ENCODE assay signal across 17 cellular contexts in genomic region chr1:172708452-172708851, GRCh38. TPM values are rescaled to one million over a fixed set of nuclear protein-coding genes. Genes with fewer than 3 reads are reported as not detected.
DNase-seq lines count a peak whose midpoint lies in the region; ATAC-seq lines count a peak whose summit lies in the region.
"Had no signal": no experiment of that assay in that cellular context is flagged by ENCODE, and none has a peak within 500 bp of the region (broad histone marks: within the 10 kb centered on the region; RNA-seq: fewer than 3 reads in every experiment).

No MANE protein-coding gene starts in this region.

- H3K9me3 Mint-ChIP-seq in CD4-positive, alpha-beta memory T cell: no peaks in the 10 kb centered on the region
- H3K9me3 Mint-ChIP-seq in activated CD4-positive, alpha-beta memory T cell treated with anti-CD3 and anti-CD28 coated beads, Interleukin-2, amount 10 ng/mL, durations not matched to agents 7 days and 5 days: no peaks in the 10 kb centered on the region
- H3K9me3 Mint-ChIP-seq: H9 had no signal

- CTCF ChIA-PET in CD4-positive, alpha-beta memory T cell (lab: Charles Lee; ENCODE audit: partially characterized antibody): interaction anchor here (0.9 to 2.3 kb wide), 6 partner anchors 10 to 99 kb away, joined by 3 to 34 read pairs (median 6); no protein-coding TSS in a partner anchor
- CTCF ChIA-PET in activated CD4-positive, alpha-beta memory T cell treated with anti-CD3 and anti-CD28 coated beads, Interleukin-2, amount 10 ng/mL, durations not matched to agents 7 days and 5 days (lab: Charles Lee): interaction anchor here (1.3 to 2.2 kb wide), 4 partner anchors 9 to 99 kb away, joined by 5 to 8 read pairs (median 6); no protein-coding TSS in a partner anchor

- H2BK120ac ChIP-seq in trophoblast cell (ENCODE audit: insufficient read depth, low read length, poor library complexity): no peak overlapping the region

- H3K79me2 ChIP-seq in trophoblast cell (ENCODE audit: control insufficient read depth, insufficient read depth, low read length, poor library complexity): no peaks in the 10 kb centered on the region

- H3K36me3 Mint-ChIP-seq in CD4-positive, alpha-beta memory T cell: no peaks in the 10 kb centered on the region
- H3K36me3 Mint-ChIP-seq in activated CD4-positive, alpha-beta memory T cell treated with anti-CD3 and anti-CD28 coated beads, Interleukin-2, amount 10 ng/mL, durations not matched to agents 7 days and 5 days (ENCODE audit: low read depth): no peaks in the 10 kb centered on the region

- peak; percentile 51 to 78 (median 61) for DNase-seq in CD4-positive, alpha-beta memory T cell
- DNase-seq in activated CD4-positive, alpha-beta memory T cell treated with anti-CD3 and anti-CD28 coated beads, Interleukin-2, amount 10 ng/mL, durations not matched to agents 7 days and 5 days: peak; percentile 30
- peak; percentile 33 for DNase-seq in effector CD4-positive, alpha-beta T cell
- DNase-seq in RKO (ENCODE audit: low spot score): no peak
- DNase-seq in trophoblast cell: no peak
- no peak for DNase-seq in amniotic stem cell (lab: John Stamatoyannopoulos, UW)
- DNase-seq: H9, MM.1S, PC-9, retina, SW 1271 had no signal

- H3K27me3 ChIP-seq in CD4-positive, alpha-beta memory T cell (ENCODE audit: insufficient read depth, low read length): no peaks in the 10 kb centered on the region
- H3K27me3 ChIP-seq in trophoblast cell (ENCODE audit: insufficient read depth, low read length): no peaks in the 10 kb centered on the region

- no peak overlapping the region for H3K14ac ChIP-seq in trophoblast cell (ENCODE audit: low read length)

- no peaks in the 10 kb centered on the region for H3K36me3 ChIP-seq in CD4-positive, alpha-beta memory T cell (ENCODE audit: insufficient read depth, low read length)
- H3K36me3 ChIP-seq in KOPT-K1 (ENCODE audit: insufficient read depth, low read length) (no peaks in the 10 kb centered on the region), trophoblast cell (ENCODE audit: control insufficient read depth in 1 of 2, insufficient read depth in 2 of 2, low read length in 2 of 2) (no peaks in the 10 kb centered on the region)

- no peak overlapping the region for H2AK5ac ChIP-seq in trophoblast cell (ENCODE audit: low read length)

- H3K9me3 ChIP-seq in CD4-positive, alpha-beta memory T cell (ENCODE audit: control insufficient read depth in 1 of 2, low read length in 2 of 2): no peaks in the 10 kb centered on the region
- H3K9me3 ChIP-seq in KOPT-K1 (ENCODE audit: insufficient read depth, low read length, poor library complexity, severe bottlenecking): no peaks in the 10 kb centered on the region
- H3K9me3 ChIP-seq in trophoblast cell (ENCODE audit: insufficient read depth, low read depth, low read length): no peaks in the 10 kb centered on the region

- no peak overlapping the region for H2BK5ac ChIP-seq in trophoblast cell (ENCODE audit: low read depth, low read length, poor library complexity)

- H3K4me2 ChIP-seq in trophoblast cell (ENCODE audit: low read length): no peak overlapping the region
- H3K4me2 ChIP-seq: PC-9 had no signal

- H3K79me1 ChIP-seq in trophoblast cell (ENCODE audit: low read length): no peaks in the 10 kb centered on the region

- H3K27me3 Mint-ChIP-seq in CD4-positive, alpha-beta memory T cell: no peaks in the 10 kb centered on the region
- H3K27me3 Mint-ChIP-seq in activated CD4-positive, alpha-beta memory T cell treated with anti-CD3 and anti-CD28 coated beads, Interleukin-2, amount 10 ng/mL, durations not matched to agents 7 days and 5 days: peaks cover 20% of the 10 kb centered on the region

- no peak overlapping the region for H2AFZ ChIP-seq in trophoblast cell (ENCODE audit: insufficient read depth, low read length, poor library complexity)
- H2AFZ ChIP-seq: PC-9 had no signal

- ATAC-seq in GM19324 (IDR thresholded peaks at IDR 0.05; ENCODE audit: low FRiP score, unreplicated experiment): no peak

- POLR2A ChIA-PET in CD4-positive, alpha-beta memory T cell (lab: Charles Lee; ENCODE audit: partially characterized antibody): interaction anchor here (0.7 to 1.9 kb wide), 15 partner anchors 9 to 1160 kb away, joined by 3 to 13 read pairs (median 5); partner anchors contain the start of genes FASLG, SUCO and ZBTB37
- POLR2A ChIA-PET in activated CD4-positive, alpha-beta memory T cell treated with anti-CD3 and anti-CD28 coated beads, Interleukin-2, amount 10 ng/mL, durations not matched to agents 7 days and 5 days (lab: Charles Lee): interaction anchor here (0.8 to 1.5 kb wide), 6 partner anchors 9 to 69 kb away, joined by 3 to 9 read pairs (median 4); no protein-coding TSS in a partner anchor

- no peak overlapping the region for H4K91ac ChIP-seq in trophoblast cell (ENCODE audit: low read depth, low read length)

- no peak overlapping the region for H2BK12ac ChIP-seq in trophoblast cell (ENCODE audit: low read length)

- H4K8ac ChIP-seq in trophoblast cell (ENCODE audit: low read depth, low read length): no peak overlapping the region

- H3K4me1 ChIP-seq in CD4-positive, alpha-beta memory T cell (ENCODE audit: insufficient read depth, low read length): peaks cover 58% of the 10 kb centered on the region
- H3K4me1 ChIP-seq in trophoblast cell (ENCODE audit: control insufficient read depth in 1 of 2, insufficient read depth in 2 of 2, low read length in 2 of 2): no peaks in the 10 kb centered on the region

- H3K23ac ChIP-seq in trophoblast cell (ENCODE audit: low read length): no peak overlapping the region

- peak overlapping the region; percentile 16 to 84 (median 68) for H3K27ac Mint-ChIP-seq in CD4-positive, alpha-beta memory T cell
- no peak overlapping the region for H3K27ac Mint-ChIP-seq in activated CD4-positive, alpha-beta memory T cell treated with anti-CD3 and anti-CD28 coated beads, Interleukin-2, amount 10 ng/mL, durations not matched to agents 7 days and 5 days
- H3K27ac Mint-ChIP-seq: H9 had no signal

- H3K18ac ChIP-seq in trophoblast cell (ENCODE audit: low read length): no peak overlapping the region

- peak overlapping the region in 1 of 2 donors; percentile 0 for H3K4me3 ChIP-seq in CD4-positive, alpha-beta memory T cell (ENCODE audit: low read length in 2 of 2)
- no peak overlapping the region for H3K4me3 ChIP-seq in trophoblast cell (ENCODE audit: low read depth, low read length)
- H3K4me3 ChIP-seq: PC-9 had no signal

- no peak overlapping the region for H3K4ac ChIP-seq in trophoblast cell (ENCODE audit: low read depth, low read length)

- H3K9ac ChIP-seq in trophoblast cell (ENCODE audit: low read length): no peak overlapping the region

- intact Hi-C loops in CD4-positive, alpha-beta memory T cell (cut with micrococcal nuclease): loop anchor here (1.0 to 2.0 kb wide), 2 partner anchors 38 to 70 kb away; no protein-coding TSS in a partner anchor

- no CpG with 5 or more reads among the region's 2 CpGs for WGBS in trophoblast cell (ENCODE audit: extremely low coverage, insufficient coverage, insufficient read length)

- H3K4me1 Mint-ChIP-seq in CD4-positive, alpha-beta memory T cell: peaks cover 20 to 36% (median 30%) of the 10 kb centered on the region in 4 donors
- peaks cover 33% of the 10 kb centered on the region for H3K4me1 Mint-ChIP-seq in activated CD4-positive, alpha-beta memory T cell treated with anti-CD3 and anti-CD28 coated beads, Interleukin-2, amount 10 ng/mL, durations not matched to agents 7 days and 5 days

- H3K27ac ChIP-seq in CD4-positive, alpha-beta memory T cell (ENCODE audit: low read depth, low read length): no peak overlapping the region
- H3K27ac ChIP-seq in KOPT-K1 (ENCODE audit: low read depth, low read length, poor library complexity, severe bottlenecking) (peak overlapping the region; percentile 15), trophoblast cell (ENCODE audit: low read depth, low read length) (no peak overlapping the region)
- H3K27ac ChIP-seq: PC-9 had no signal

- H4K12ac ChIP-seq in trophoblast cell (ENCODE audit: low read depth, low read length): no peak overlapping the region

- peak overlapping the region; percentile 24 to 74 (median 62) for H3K4me3 Mint-ChIP-seq in CD4-positive, alpha-beta memory T cell
- H3K4me3 Mint-ChIP-seq in activated CD4-positive, alpha-beta memory T cell treated with anti-CD3 and anti-CD28 coated beads, Interleukin-2, amount 10 ng/mL, durations not matched to agents 7 days and 5 days: no peak overlapping the region
- H3K4me3 Mint-ChIP-seq: H9 had no signal

RNA-seq across cellular contexts. Expression of gene FASLG, which starts 49.5 kb away (rescaled TPM):
- 1 to 10 TPM; 4.3 to 4.9 TPM for total RNA-seq in CD4-positive, alpha-beta memory T cell
- 1 to 10 TPM in 1 of 2 donors, under 1 TPM in 1; 0.81 to 2.5 TPM for polyA plus RNA-seq in CD4-positive, alpha-beta memory T cell
- total RNA-seq in activated CD4-positive, alpha-beta memory T cell treated with anti-CD3 and anti-CD28 coated beads, Interleukin-2, amount 10 ng/mL, durations not matched to agents 7 days and 5 days: 1 to 10 TPM; 3.6 to 3.9 TPM
- polyA plus RNA-seq in trophoblast cell (2013): 0.31 and 0.37 TPM in 2 replicates
- total RNA-seq: bronchial epithelial cell, endothelial cell of umbilical vein, glomerular endothelial cell, H9, PC-9 had no signal
- polyA plus RNA-seq: BJ, endothelial cell of umbilical vein had no signal

Comparison
In these comparisons a context has a peak if more than half of its experiments do, and no peak if none do; other contexts are left out.
1. DNase-seq: peak in CD4-positive, alpha-beta memory T cell (5 of 5), activated CD4-positive, alpha-beta memory T cell treated with anti-CD3 and anti-CD28 coated beads, Interleukin-2, amount 10 ng/mL, durations not matched to agents 7 days and 5 days (single experiment) and effector CD4-positive, alpha-beta T cell (single experiment); none in RKO (single experiment), trophoblast cell (0 of 2) and amniotic stem cell (single experiment).